ENCODE assay signal across 9 cellular contexts in genomic region chrX:115968436-115969252, GRCh38.
A peak's percentile ranks its signal among the peaks of the same experiment; 100 is the strongest.
DNase-seq lines count a peak whose midpoint lies in the region; ATAC-seq and TF ChIP-seq lines count a peak whose summit lies in the region.
"Had no signal": no experiment of that assay in that cellular context is flagged by ENCODE, and none has a peak within 500 bp of the region (broad histone marks: within the 10 kb centered on the region; RNA-seq: fewer than 3 reads in every experiment).

No MANE protein-coding gene starts in this region.

- H3K4me1 ChIP-seq in right lobe of liver: no peaks in the 10 kb centered on the region

- H3K4me3 ChIP-seq in right lobe of liver: peak overlapping the region; percentile 44 to 63 (median 61)

- ATAC-seq in GM19025 (IDR thresholded peaks at IDR 0.05; ENCODE audit: low read depth, unreplicated experiment) (peak; percentile 62), HG03196 (IDR thresholded peaks at IDR 0.05; ENCODE audit: unreplicated experiment) (peak; percentile 72), right lobe of liver (peak; percentile 79 to 87 (median 82))

- no peaks in the 10 kb centered on the region for H3K9me3 Mint-ChIP-seq in dendritic cell treated with granulocyte-macrophage colony-stimulating factor and Interleukin-4, amounts not matched to agents 40 ng/mL and 50 ng/mL, for 4 days

- H3K9me3 ChIP-seq in right lobe of liver: no peaks in the 10 kb centered on the region

- intact Hi-C loops in dendritic cell treated with granulocyte-macrophage colony-stimulating factor and Interleukin-4, amounts not matched to agents 40 ng/mL and 50 ng/mL, for 4 days (cut with micrococcal nuclease): no loop called here
- intact Hi-C loops in right lobe of liver (cut with DNase I): no loop called here

- H3K4me1 Mint-ChIP-seq in dendritic cell treated with granulocyte-macrophage colony-stimulating factor and Interleukin-4, amounts not matched to agents 40 ng/mL and 50 ng/mL, for 4 days (ENCODE audit: low read depth): peaks cover 11% of the 10 kb centered on the region

- TF ChIP-seq POLR2A in right lobe of liver (IDR thresholded peaks at IDR 0.05): no peak

- DNase-seq in NCI-H748 (lab: John Stamatoyannopoulos, UW; ENCODE audit: unreplicated experiment) (peak; percentile 85), right lobe of liver (peak; percentile 52 to 74 (median 59)), ureter (ENCODE audit: low spot score) (peak; percentile 51)
- no peak for DNase-seq in activated CD8-positive, alpha-beta memory T cell treated with anti-CD3 and anti-CD28 coated beads for 24 hours
- no peak for DNase-seq in stimulated activated CD8-positive, alpha-beta memory T cell treated with anti-CD3 and anti-CD28 coated beads, Interleukin-4, amount 100 ng/mL, for 48 hours

- peak overlapping the region; percentile 53 for H3K27ac Mint-ChIP-seq in dendritic cell treated with granulocyte-macrophage colony-stimulating factor and Interleukin-4, amounts not matched to agents 40 ng/mL and 50 ng/mL, for 4 days
- H3K27ac Mint-ChIP-seq: activated naive CD8-positive, alpha-beta T cell had no signal

- WGBS in right lobe of liver (ENCODE audit: insufficient coverage, low coverage, low lambda C conversion rate, missing lambda C conversion rate): 19% methylated on average over 36 of the region's 48 CpGs

- no peak for TF ChIP-seq CTCF in right lobe of liver (IDR thresholded peaks at IDR 0.05)

- peaks cover 0 to 7% of the 10 kb centered on the region in 2 donors for H3K27me3 ChIP-seq in right lobe of liver

- peak overlapping the region; percentile 77 for H3K4me3 Mint-ChIP-seq in dendritic cell treated with granulocyte-macrophage colony-stimulating factor and Interleukin-4, amounts not matched to agents 40 ng/mL and 50 ng/mL, for 4 days
- H3K4me3 Mint-ChIP-seq: activated naive CD8-positive, alpha-beta T cell had no signal

- H3K36me3 Mint-ChIP-seq in dendritic cell treated with granulocyte-macrophage colony-stimulating factor and Interleukin-4, amounts not matched to agents 40 ng/mL and 50 ng/mL, for 4 days (ENCODE audit: low read depth): no peaks in the 10 kb centered on the region
- H3K36me3 Mint-ChIP-seq: activated naive CD8-positive, alpha-beta T cell had no signal

- H3K36me3 ChIP-seq in right lobe of liver: no peaks in the 10 kb centered on the region

- H3K27me3 Mint-ChIP-seq in dendritic cell treated with granulocyte-macrophage colony-stimulating factor and Interleukin-4, amounts not matched to agents 40 ng/mL and 50 ng/mL, for 4 days: peaks cover 17% of the 10 kb centered on the region
- H3K27me3 Mint-ChIP-seq: activated naive CD8-positive, alpha-beta T cell had no signal

- H3K27ac ChIP-seq in right lobe of liver: peak overlapping the region; percentile 40 to 68 (median 47)

Comparison
In these comparisons a context has a peak if more than half of its experiments do, and no peak if none do; other contexts are left out.
1. DNase-seq: peak in NCI-H748 (single experiment), right lobe of liver (3 of 3) and ureter (single experiment); none in activated CD8-positive, alpha-beta memory T cell treated with anti-CD3 and anti-CD28 coated beads for 24 hours (single experiment) and stimulated activated CD8-positive, alpha-beta memory T cell treated with anti-CD3 and anti-CD28 coated beads, Interleukin-4, amount 100 ng/mL, for 48 hours (single experiment).
2. Peak in every context shown above with its lines, with median percentiles within 50 percentile points of each other: ATAC-seq.